ENCODE assay signal across 10 cellular contexts in the genomic region with DNA sequence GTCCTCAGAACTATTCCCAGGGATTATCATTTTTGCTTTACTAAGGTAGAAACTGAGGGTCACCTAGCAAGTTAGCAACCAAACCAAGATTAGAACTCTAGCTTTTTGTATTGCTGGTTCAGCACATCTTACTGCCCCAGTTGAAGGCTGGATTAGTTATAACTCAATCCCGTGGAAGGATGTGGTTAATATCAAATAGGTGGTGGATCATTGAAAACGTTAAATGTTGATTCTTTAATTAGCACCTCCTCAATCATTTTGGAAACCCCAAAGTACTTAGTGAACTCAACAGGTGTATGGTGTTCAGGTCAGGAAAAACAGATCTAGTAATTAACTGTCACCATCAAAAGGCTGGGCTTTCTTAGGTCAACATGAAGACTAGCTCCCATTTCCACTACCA.
A peak's percentile ranks its signal among the peaks of the same experiment; 100 is the strongest.
DNase-seq lines count a peak whose midpoint lies in the region; TF ChIP-seq lines count a peak whose summit lies in the region.
"Had no signal": no experiment of that assay in that cellular context is flagged by ENCODE, and none has a peak within 500 bp of the region (broad histone marks: within the 10 kb centered on the region; RNA-seq: fewer than 3 reads in every experiment).

No MANE protein-coding gene starts in this region.

- no peaks in the 10 kb centered on the region for H3K9me2 ChIP-seq in DOHH2 (replicated peaks; ENCODE audit: control insufficient read depth, low read length)

- H3K4me2 ChIP-seq in DOHH2 (ENCODE audit: low read length) (peak overlapping the region; percentile 37), smooth muscle cell (peak overlapping the region; percentile 29)

- H3K27me3 ChIP-seq in DOHH2 (ENCODE audit: control insufficient read depth, low read length) = no peaks in the 10 kb centered on the region
- H3K27me3 ChIP-seq in effector memory CD4-positive, alpha-beta T cell (replicated peaks; ENCODE audit: control insufficient read depth, insufficient read depth, low read length, poor library complexity, severe bottlenecking) = no peaks in the 10 kb centered on the region
- no peaks in the 10 kb centered on the region for H3K27me3 ChIP-seq in smooth muscle cell (ENCODE audit: low read depth)

- H2AFZ ChIP-seq in smooth muscle cell (ENCODE audit: low read depth) = no peak overlapping the region

- H3F3A ChIP-seq in DOHH2 (ENCODE audit: control insufficient read depth, insufficient read depth) (no peaks in the 10 kb centered on the region), smooth muscle cell (ENCODE audit: low read depth) (peaks cover 18% of the 10 kb centered on the region)

- H3K4me1 ChIP-seq in DOHH2 (ENCODE audit: control insufficient read depth, low read length) (peaks cover 100% of the 10 kb centered on the region), smooth muscle cell (ENCODE audit: low read depth) (peaks cover 2% of the 10 kb centered on the region)
- peaks cover 41% of the 10 kb centered on the region for H3K4me1 ChIP-seq in effector memory CD4-positive, alpha-beta T cell (ENCODE audit: control insufficient read depth, insufficient read depth, low read length, poor library complexity, severe bottlenecking)

- H3K4me3 ChIP-seq in DOHH2 (ENCODE audit: low read length) (peak overlapping the region; percentile 24), smooth muscle cell (no peak overlapping the region)
- no peak overlapping the region for H3K4me3 ChIP-seq in effector memory CD4-positive, alpha-beta T cell (ENCODE audit: insufficient read depth, low read depth, low read length, poor library complexity, severe bottlenecking)

- no peaks in the 10 kb centered on the region for H3K9me3 ChIP-seq in DOHH2 (ENCODE audit: control insufficient read depth, insufficient read depth, low read length)
- no peaks in the 10 kb centered on the region for H3K9me3 ChIP-seq in effector memory CD4-positive, alpha-beta T cell (ENCODE audit: control insufficient read depth, low read length)
- no peaks in the 10 kb centered on the region for H3K9me3 ChIP-seq in smooth muscle cell (replicated peaks; ENCODE audit: low read depth)

- H3K79me2 ChIP-seq in DOHH2 (ENCODE audit: control insufficient read depth, low read length) (peaks cover 29% of the 10 kb centered on the region), smooth muscle cell (ENCODE audit: low read depth) (peaks cover 82% of the 10 kb centered on the region)

- TF ChIP-seq CTCF in DOHH2 (IDR thresholded peaks at IDR 0.05; ENCODE audit: low read depth, low read length, poor library complexity, severe bottlenecking) = no peak
- TF ChIP-seq CTCF in smooth muscle cell (IDR thresholded peaks at IDR 0.05; ENCODE audit: borderline replicate concordance, insufficient read depth, poor library complexity, severe bottlenecking) = no peak

- 96% methylated on average over 2 of the region's 2 CpGs for WGBS in smooth muscle cell (ENCODE audit: low lambda C conversion rate)

- H3K9ac ChIP-seq in smooth muscle cell (ENCODE audit: low read depth) = no peak overlapping the region

- H3K27ac ChIP-seq in DOHH2 (ENCODE audit: low read depth, low read length) = peak overlapping the region; percentile 61
- peak overlapping the region; percentile 58 for H3K27ac ChIP-seq in effector memory CD4-positive, alpha-beta T cell (ENCODE audit: insufficient read depth, low read length, poor library complexity, severe bottlenecking)
- peak overlapping the region; percentile 29 for H3K27ac ChIP-seq in smooth muscle cell (ENCODE audit: low read depth)

- peaks cover 74% of the 10 kb centered on the region for H3K36me3 ChIP-seq in DOHH2 (ENCODE audit: control insufficient read depth, low read length)
- H3K36me3 ChIP-seq in effector memory CD4-positive, alpha-beta T cell (ENCODE audit: control insufficient read depth, insufficient read depth, low read length) = peaks cover 19% of the 10 kb centered on the region
- peaks cover 9% of the 10 kb centered on the region for H3K36me3 ChIP-seq in smooth muscle cell (ENCODE audit: low read depth)

- H4K20me1 ChIP-seq in DOHH2 (ENCODE audit: control insufficient read depth, insufficient read depth, low read depth, low read length) (no peaks in the 10 kb centered on the region), smooth muscle cell (ENCODE audit: low read depth) (peaks cover 66% of the 10 kb centered on the region)

- DNase-seq in NCI-H69 (lab: John Stamatoyannopoulos, UW) (peak; percentile 78), smooth muscle cell (lab: John Stamatoyannopoulos, UW; ENCODE audit: unreplicated experiment) (no peak), NCI-H1930 (lab: John Stamatoyannopoulos, UW) (no peak), NCI-H226 (no peak)
- DNase-seq in effector memory CD4-positive, alpha-beta T cell = no peak
- no peak for DNase-seq in activated CD8-positive, alpha-beta memory T cell treated with anti-CD3 and anti-CD28 coated beads, Interleukin-2, amount 50 U/mL, for 48 hours
- DNase-seq: activated CD4-positive, alpha-beta T cell treated with anti-CD3 and anti-CD28 coated beads, Interleukin-2, amount 50 U/mL, for 4 hours; central memory CD4-positive, alpha-beta T cell; glutamatergic neuron had no signal
